Comparison of ENCODE assay signal across 14 cellular contexts in genomic region chr21:33197546-33197945, GRCh38. TPM values are rescaled to one million over a fixed set of nuclear protein-coding genes. Genes with fewer than 3 reads are reported as not detected.
DNase-seq lines count a peak whose midpoint lies in the region; ATAC-seq, FAIRE-seq and TF ChIP-seq lines count a peak whose summit lies in the region.
"Had no signal": no experiment of that assay in that cellular context is flagged by ENCODE, and none has a peak within 500 bp of the region (broad histone marks: within the 10 kb centered on the region; RNA-seq: fewer than 3 reads in every experiment).

No MANE protein-coding gene starts in this region.

- POLR2A ChIA-PET in H1 (lab: Charles Lee; ENCODE audit: partially characterized antibody) = interaction anchor here (0.8 to 1.3 kb wide), 4 partner anchors 40 to 276 kb away, joined by 3 to 4 read pairs (median 3); no protein-coding TSS in a partner anchor

- H3K4me3 Mint-ChIP-seq in H9 = no peak overlapping the region
- H3K4me3 Mint-ChIP-seq: activated T-cell treated with anti-CD3 and anti-CD28 coated beads, Interleukin-2, amount 50 U/mL, for 4 hours; natural killer cell treated with Interleukin-12 subunit alpha and Interleukin-12 subunit beta and Interleukin-15 and Interleukin-18, amount 100 ng/mL, for 72 hours had no signal

- H3K18ac ChIP-seq in H1 (ENCODE audit: extremely low read depth, low read length) = no peak overlapping the region
- no peak overlapping the region for H3K18ac ChIP-seq in H9 (ENCODE audit: insufficient read length, low read depth, low read length)

- H3T11ph ChIP-seq in H9 (ENCODE audit: low read length) = no peak overlapping the region

- H3K4ac ChIP-seq in H1 (replicated peaks; ENCODE audit: insufficient read length, low read depth, low read length) (no peak overlapping the region), H9 (ENCODE audit: low read depth, low read length) (no peak overlapping the region)

- H3K4me2 ChIP-seq in H1 (ENCODE audit: insufficient read depth in 1 of 2, low read depth in 2 of 2, low read length in 2 of 2) = peak overlapping the region in 1 of 2 experiments; percentile 38; a peak in 1 of 4 replicates
- no peak overlapping the region for H3K4me2 ChIP-seq in H9 (ENCODE audit: insufficient read depth, insufficient read length, low read length)
- H3K4me2 ChIP-seq: SK-N-SH had no signal

- H3K36me3 ChIP-seq in H1 (ENCODE audit: control insufficient read depth in 2 of 4, insufficient read depth in 4 of 4, low read length in 3 of 4) = no peaks in the 10 kb centered on the region
- H3K36me3 ChIP-seq in right lobe of liver = no peaks in the 10 kb centered on the region
- H3K36me3 ChIP-seq in suprapubic skin = no peaks in the 10 kb centered on the region
- H3K36me3 ChIP-seq: BE2C had no signal

- H2BK15ac ChIP-seq in H1 (ENCODE audit: low read length) = peak overlapping the region; percentile 62; the same call in 1 of the 2 replicates
- H2BK15ac ChIP-seq in H9 (ENCODE audit: low read depth, low read length) = no peak overlapping the region

- H4K20me1 ChIP-seq in H1 (replicated peaks in 1 of 2; ENCODE audit: control insufficient read depth in 1 of 2, insufficient read depth in 2 of 2, low read length in 2 of 2) (no peaks in the 10 kb centered on the region), H9 (ENCODE audit: control insufficient read depth, insufficient read depth, insufficient read length) (no peaks in the 10 kb centered on the region)

- H3K79me2 ChIP-seq in H1 (ENCODE audit: control insufficient read depth in 1 of 2, insufficient read depth in 2 of 2, low read length in 2 of 2) = no peaks in the 10 kb centered on the region
- no peaks in the 10 kb centered on the region for H3K79me2 ChIP-seq in H9 (ENCODE audit: insufficient read depth, low read length)

- H3K27me3 ChIP-seq in H1 (replicated peaks in 1 of 4; ENCODE audit: control insufficient read depth in 3 of 4, extremely low read depth in 1 of 4, insufficient read depth in 3 of 4, low read length in 3 of 4) = no peaks in the 10 kb centered on the region; a peak in 1 of 7 replicates
- no peaks in the 10 kb centered on the region for H3K27me3 ChIP-seq in right lobe of liver
- no peaks in the 10 kb centered on the region for H3K27me3 ChIP-seq in suprapubic skin
- no peaks in the 10 kb centered on the region for H3K27me3 ChIP-seq in H9 (ENCODE audit: insufficient read depth, low read length)

- no peak overlapping the region for H4K5ac ChIP-seq in H1 (ENCODE audit: insufficient read length, low read depth, low read length)
- no peak overlapping the region for H4K5ac ChIP-seq in H9 (ENCODE audit: insufficient read length, low read depth, low read length)

- ATAC-seq in right lobe of liver (peak; percentile 53 to 76 (median 71)), SK-N-SH treated with all-trans-retinoic acid at 6 μM for 48 hours (no peak)

- H3K14ac ChIP-seq in H1 (ENCODE audit: insufficient read length) (no peak overlapping the region), H9 (ENCODE audit: insufficient read depth, low read length) (no peak overlapping the region)

- 69% methylated on average over 4 of the region's 4 CpGs; no CpG with 5 or more reads in 1 of the 2 experiments for WGBS in H1 (ENCODE audit: extremely low coverage in 1 of 2, insufficient coverage in 1 of 2, insufficient read length in 1 of 2, insufficient replicate concordance in 2 of 2, low coverage in 1 of 2, low lambda C conversion rate in 2 of 2, missing lambda C conversion rate in 1 of 2), 2 experiments
- WGBS in right lobe of liver (ENCODE audit: insufficient coverage, low coverage, low lambda C conversion rate, missing lambda C conversion rate) = 19% methylated on average over 4 of the region's 4 CpGs
- WGBS in suprapubic skin = 54% methylated on average over 4 of the region's 4 CpGs
- WGBS in H9 (ENCODE audit: extremely low coverage, insufficient read length, low lambda C conversion rate) = no CpG with 5 or more reads among the region's 4 CpGs

- no peak overlapping the region for H2BK5ac ChIP-seq in H1 (ENCODE audit: low read depth, low read length)
- H2BK5ac ChIP-seq in H9 (ENCODE audit: insufficient read length, low read length) = no peak overlapping the region

- H2AK5ac ChIP-seq in H1 (ENCODE audit: low read depth, low read length) = no peak overlapping the region
- no peak overlapping the region for H2AK5ac ChIP-seq in H9 (ENCODE audit: insufficient read length, low read length)

- no peak overlapping the region for H3K4me3 ChIP-seq in H1 (ENCODE audit: extremely low read depth in 1 of 4, insufficient read depth in 2 of 4, low read depth in 3 of 4, low read length in 4 of 4)
- no peak overlapping the region for H3K4me3 ChIP-seq in right lobe of liver
- H3K4me3 ChIP-seq in suprapubic skin = no peak overlapping the region

- CTCF ChIA-PET in H1 (lab: Charles Lee; ENCODE audit: partially characterized antibody) = interaction anchor here (0.6 to 3.9 kb wide), 45 partner anchors 12 to 636 kb away, joined by 3 to 39 read pairs (median 4); no protein-coding TSS in a partner anchor

- peaks cover 11 to 15% of the 10 kb centered on the region in 2 experiments for H3K4me1 Mint-ChIP-seq in H9

- intact Hi-C loops in right lobe of liver (cut with DNase I) = no loop called here

- TF ChIP-seq POLR2A in H1 (IDR thresholded peaks at IDR 0.05; ENCODE audit: control extremely low read depth in 1 of 2, low read depth in 2 of 2, low read length in 2 of 2) (no peak), right lobe of liver (IDR thresholded peaks at IDR 0.05) (no peak), suprapubic skin (IDR thresholded peaks at IDR 0.05) (no peak)

- H3K27ac ChIP-seq in H1 (ENCODE audit: low read depth, low read length) = no peak overlapping the region
- peak overlapping the region; percentile 2 to 64 (median 34) for H3K27ac ChIP-seq in right lobe of liver
- H3K27ac ChIP-seq in suprapubic skin = peak overlapping the region; percentile 55
- no peak overlapping the region for H3K27ac ChIP-seq in H9 (ENCODE audit: insufficient read length, low read depth, low read length)

- TF ChIP-seq CTCF in H1 (IDR thresholded peaks at IDR 0.05; ENCODE audit: control extremely low read depth in 1 of 3, insufficient read depth in 1 of 3, low read depth in 1 of 3, low read length in 3 of 3) = no peak
- no peak for TF ChIP-seq CTCF in right lobe of liver (IDR thresholded peaks at IDR 0.05)
- TF ChIP-seq CTCF in suprapubic skin (IDR thresholded peaks at IDR 0.05) = no peak
- no peak for TF ChIP-seq CTCF in H9 (conservative IDR thresholded peaks at IDR 0.05)

- H2BK120ac ChIP-seq in H1 (replicated peaks; ENCODE audit: low read depth, low read length) (no peak overlapping the region), H9 (ENCODE audit: low read depth, low read length, poor library complexity, severe bottlenecking) (no peak overlapping the region)

- DNase-seq in OCI-M1 (lab: John Stamatoyannopoulos, UW) (peak; percentile 27), H1 (ENCODE audit: low read depth in 1 of 2, low spot score in 2 of 2) (no peak), right lobe of liver (peak; percentile 43 to 82 (median 77)), suprapubic skin (ENCODE audit: low spot score in 2 of 2) (no peak), NCI-H524 (lab: John Stamatoyannopoulos, UW) (no peak), H9 (no peak)
- DNase-seq: NCI-H524 treated with DMSO at 0.1 percent for 48 hours had no signal

- H3K27ac Mint-ChIP-seq in H9 = no peak overlapping the region
- H3K27ac Mint-ChIP-seq: activated naive CD4-positive, alpha-beta T cell treated with anti-CD3 and anti-CD28 coated beads, Interleukin-2, amount 50 U/mL, for 72 hours; natural killer cell treated with Interleukin-12 subunit alpha and Interleukin-12 subunit beta and Interleukin-15 and Interleukin-18, amount 100 ng/mL, for 72 hours had no signal

- no peaks in the 10 kb centered on the region for H3K9me3 ChIP-seq in H1 (ENCODE audit: insufficient read depth in 2 of 2, low read depth in 1 of 2, low read length in 1 of 2)
- H3K9me3 ChIP-seq in right lobe of liver = no peaks in the 10 kb centered on the region
- no peaks in the 10 kb centered on the region for H3K9me3 ChIP-seq in suprapubic skin
- no peaks in the 10 kb centered on the region for H3K9me3 ChIP-seq in H9 (ENCODE audit: control insufficient read depth, low read depth, low read length)
- H3K9me3 ChIP-seq: BE2C, SK-N-SH had no signal

- no peaks in the 10 kb centered on the region for H3K9me3 Mint-ChIP-seq in H9
- H3K9me3 Mint-ChIP-seq: activated naive CD4-positive, alpha-beta T cell treated with anti-CD3 and anti-CD28 coated beads, Interleukin-2, amount 50 U/mL, for 72 hours; activated T-cell treated with anti-CD3 and anti-CD28 coated beads, Interleukin-2, amount 50 U/mL, for 4 hours; natural killer cell treated with Interleukin-12 subunit alpha and Interleukin-12 subunit beta and Interleukin-15 and Interleukin-18, amount 100 ng/mL, for 72 hours had no signal

- H2AFZ ChIP-seq in H1 (ENCODE audit: low read length) = no peak overlapping the region
- H2AFZ ChIP-seq in H9 (ENCODE audit: low read length) = no peak overlapping the region

- H3K36me3 Mint-ChIP-seq in H9 (ENCODE audit: insufficient read depth in 1 of 3, low read depth in 3 of 3) = no peaks in the 10 kb centered on the region
- H3K36me3 Mint-ChIP-seq: activated naive CD4-positive, alpha-beta T cell treated with anti-CD3 and anti-CD28 coated beads, Interleukin-2, amount 50 U/mL, for 72 hours; natural killer cell treated with Interleukin-12 subunit alpha and Interleukin-12 subunit beta and Interleukin-15 and Interleukin-18, amount 100 ng/mL, for 72 hours had no signal

- H3K23me2 ChIP-seq in H1 (ENCODE audit: low read depth, low read length) = no peaks in the 10 kb centered on the region
- H3K23me2 ChIP-seq in H9 (ENCODE audit: insufficient read length, low read depth, low read length, poor library complexity, severe bottlenecking) = no peaks in the 10 kb centered on the region

- H3K79me1 ChIP-seq in H1 (ENCODE audit: low read depth, low read length) = no peaks in the 10 kb centered on the region
- H3K79me1 ChIP-seq in H9 (ENCODE audit: insufficient read depth, low read depth, low read length, poor library complexity, severe bottlenecking) = no peaks in the 10 kb centered on the region

- peaks cover 0 to 8% (median 2%) of the 10 kb centered on the region in 4 experiments; a peak in 4 of 7 replicates for H3K4me1 ChIP-seq in H1 (replicated peaks in 1 of 4; ENCODE audit: control insufficient read depth in 3 of 4, insufficient read depth in 4 of 4, low read length in 3 of 4)
- H3K4me1 ChIP-seq in right lobe of liver = peaks cover 0 to 32% (median 10%) of the 10 kb centered on the region in 4 donors
- peaks cover 33% of the 10 kb centered on the region for H3K4me1 ChIP-seq in suprapubic skin
- no peaks in the 10 kb centered on the region for H3K4me1 ChIP-seq in H9 (ENCODE audit: insufficient read depth, low read length)
- H3K4me1 ChIP-seq: BE2C had no signal

- H3K56ac ChIP-seq in H1 (replicated peaks; ENCODE audit: insufficient read length, low read depth, low read length) (no peak overlapping the region), H9 (ENCODE audit: insufficient read length, low read depth, low read length) (no peak overlapping the region)

- no peak overlapping the region for H3K23ac ChIP-seq in H1 (ENCODE audit: insufficient read length)
- H3K23ac ChIP-seq in H9 (ENCODE audit: insufficient read length, low read depth, low read length) = no peak overlapping the region

- H4K91ac ChIP-seq in H1 (replicated peaks; ENCODE audit: insufficient read length, low read length) (no peak overlapping the region), H9 (ENCODE audit: insufficient read length, low read depth, low read length) (no peak overlapping the region)

- H3K27me3 Mint-ChIP-seq in H9 (ENCODE audit: low read depth) = peaks cover 4% of the 10 kb centered on the region; the same call in 1 of the 2 replicates

- H3K9ac ChIP-seq in H1 (replicated peaks in 1 of 4; ENCODE audit: extremely low read depth in 1 of 4, low read depth in 3 of 4, low read length in 3 of 4) (no peak overlapping the region), H9 (ENCODE audit: extremely low read depth, insufficient read length, low read length) (no peak overlapping the region)
- H3K9ac ChIP-seq: SK-N-SH had no signal

- H4K8ac ChIP-seq in H1 (ENCODE audit: extremely low read depth, insufficient read depth, low read length) (no peak overlapping the region), H9 (replicated peaks; ENCODE audit: insufficient read length, low read depth, low read length) (no peak overlapping the region)

- no peak for FAIRE-seq in H1 (lab: Jason Lieb, UNC)
- FAIRE-seq: H54 had no signal

- H2BK12ac ChIP-seq in H1 (ENCODE audit: low read depth, low read length) = no peak overlapping the region; the same call in 1 of the 2 replicates
- no peak overlapping the region for H2BK12ac ChIP-seq in H9 (ENCODE audit: insufficient read length, low read depth, low read length)

- no peak for TF ChIP-seq RAD21 in H1 (IDR thresholded peaks at IDR 0.05 in 1 of 2, conservative IDR thresholded peaks at IDR 0.05 in 1 of 2; ENCODE audit: low read depth in 2 of 2, low read length in 2 of 2)

- TF ChIP-seq EP300 in H1 (IDR thresholded peaks at IDR 0.05; ENCODE audit: borderline replicate concordance in 1 of 2, low read depth in 2 of 2, low read length in 2 of 2) (no peak), suprapubic skin (IDR thresholded peaks at IDR 0.05) (no peak)

- H2BK20ac ChIP-seq in H1 (ENCODE audit: low read length) (no peak overlapping the region), H9 (ENCODE audit: low read depth, low read length, poor library complexity, severe bottlenecking) (no peak overlapping the region)

RNA-seq across cellular contexts. Expression of gene IFNAR2, which starts 32.2 kb away (rescaled TPM):
- total RNA-seq in H1 (2021; fragmentation: NEBNext Ultra II Directional; extraction: Animal tissue kit (Norgen Biotek cat#: 25700)) = 13.9 and 16.1 TPM in 2 replicates
- polyA plus RNA-seq in H1 (2011; rRNA removed) = 8.6 and 12.2 TPM in 2 replicates
- polyA plus RNA-seq in H1 (2011; cell fraction: cytosol; rRNA removed) = 14.1 TPM
- 6.2 TPM for polyA plus RNA-seq in H1 (2011; cell fraction: nucleus; rRNA removed)
- 10.8 to 14.6 TPM (median 13.2 TPM) in 4 replicates for polyA plus RNA-seq in H1 (2012, experiment 1 of 2)
- 8.6 TPM for polyA plus RNA-seq in H1 (2012, experiment 2 of 2)
- 15.5 TPM for polyA plus RNA-seq in H1 (2013, experiment 1 of 2)
- 16.9 TPM for polyA plus RNA-seq in H1 (2013, experiment 2 of 2)
- polyA minus RNA-seq in H1 (2011; rRNA and poly(A)+ RNA removed) = 17.5 and 23.9 TPM in 2 replicates
- 7.1 TPM for polyA minus RNA-seq in H1 (2011; cell fraction: cytosol; rRNA and poly(A)+ RNA removed)
- polyA minus RNA-seq in H1 (2011; cell fraction: nucleus; rRNA and poly(A)+ RNA removed) = 13.3 TPM
- total RNA-seq in right lobe of liver = 10 to 100 TPM; 12.4 to 35.5 (median 16.3) TPM
- 1 to 10 TPM; 3.3 to 6.5 (median 3.8) TPM for total RNA-seq in suprapubic skin
- total RNA-seq in H9 (2021) = 13.6 and 14.4 TPM in 2 replicates

Comparison
In these comparisons a context has a peak if more than half of its experiments do, and no peak if none do; other contexts are left out.
1. DNase-seq: peak in OCI-M1 (single experiment) and right lobe of liver (3 of 3); none in H1 (0 of 2), suprapubic skin (0 of 2), NCI-H524 (0 of 2) and H9 (single experiment).
2. H3K27ac ChIP-seq: peak in right lobe of liver (3 of 3) and suprapubic skin (single experiment); none in H1 (single experiment) and H9 (single experiment).